9 cellular contexts compared by ENCODE assay signal in the genomic region with DNA sequence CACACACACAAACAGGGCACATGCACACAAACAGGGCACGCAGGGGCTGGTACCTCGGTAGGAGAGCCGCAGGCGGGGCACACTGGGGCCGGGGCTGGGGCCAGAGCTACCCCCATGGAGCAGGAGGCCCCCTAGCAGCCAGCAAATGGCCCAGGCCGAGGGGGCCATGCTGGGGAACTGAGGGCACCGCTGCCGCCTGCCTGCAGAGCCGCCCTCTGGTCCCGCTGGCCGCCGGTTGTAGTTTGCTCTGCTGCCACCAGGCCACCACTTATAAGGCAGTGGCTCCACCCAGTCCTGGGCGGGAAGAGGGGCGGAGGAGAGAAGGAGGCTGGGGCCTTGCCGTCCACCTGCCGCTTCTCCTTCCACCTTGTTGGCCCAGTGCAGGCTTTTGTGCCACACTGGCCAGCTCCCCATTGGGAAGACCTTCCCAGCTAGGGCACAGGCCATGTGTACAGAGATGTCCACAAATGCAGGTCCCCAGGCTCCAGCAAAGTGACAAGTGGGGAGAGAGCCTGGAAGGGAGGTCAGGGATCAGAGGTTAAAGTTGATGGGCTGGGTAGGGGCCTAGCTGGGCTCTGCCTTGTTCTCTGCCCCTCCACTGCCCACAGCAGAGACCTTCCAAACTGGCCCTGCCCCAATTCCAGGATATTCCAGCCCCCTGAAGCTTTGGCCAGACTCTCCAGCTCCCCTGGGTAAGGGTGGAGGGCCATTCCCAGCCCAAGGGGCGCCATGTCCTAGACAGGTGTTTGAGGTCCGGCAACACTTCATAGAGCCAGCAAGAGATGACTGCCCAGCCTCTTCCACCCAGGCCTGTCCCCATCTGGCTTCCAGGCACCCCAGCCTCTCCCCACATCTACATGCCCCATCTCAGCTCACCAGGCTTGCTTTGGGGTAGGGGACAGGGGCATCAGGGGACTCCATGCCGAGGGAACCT. TPM values are rescaled to one million over a fixed set of nuclear protein-coding genes. Genes with fewer than 3 reads are reported as not detected.
DNase-seq lines count a peak whose midpoint lies in the region; ATAC-seq, FAIRE-seq and TF ChIP-seq lines count a peak whose summit lies in the region.
"Had no signal": no experiment of that assay in that cellular context is flagged by ENCODE, and none has a peak within 500 bp of the region (broad histone marks: within the 10 kb centered on the region; RNA-seq: fewer than 3 reads in every experiment).

TSS of gene SEMA3G (minus strand) at position 244 of the 934 bp plus-strand sequence. CDS start at position 168, 76 bp downstream.

- peak within 1 kb of the TSS; percentile 80 for H3K9ac ChIP-seq in HepG2 (ENCODE audit: insufficient read depth, low read depth, low read length)

- WGBS in HepG2 (ENCODE audit: low lambda C conversion rate): 10% methylated on average over 14 of the region's 19 CpGs

- H2AFZ ChIP-seq in HepG2 (ENCODE audit: low read length): no peak within 1 kb of the TSS

- H3K4me1 ChIP-seq in HEK293 (ENCODE audit: control insufficient read depth, insufficient read depth, low read length): no peaks in the 10 kb centered on the region
- H3K4me1 ChIP-seq in HepG2 (ENCODE audit: insufficient read depth, low read length): peaks cover 78% of the 10 kb centered on the region

- H4K20me1 ChIP-seq in HepG2 (ENCODE audit: insufficient read depth, low read length): no peaks in the 10 kb centered on the region

- peak; percentile 40; the same call in 1 of the 2 replicates for TF ChIP-seq RAD21 in HepG2 (CRISPR knock-in tag; IDR thresholded peaks at IDR 0.05)

- no peaks in the 10 kb centered on the region for H3K27me3 ChIP-seq in HepG2 (ENCODE audit: control insufficient read depth in 1 of 2, insufficient read depth in 2 of 2, low read length in 2 of 2)

- peak; percentile 66 for FAIRE-seq in HepG2 (lab: Jason Lieb, UNC)
- FAIRE-seq: frontal cortex had no signal

- peak within 1 kb of the TSS; percentile 85 for H3K4me2 ChIP-seq in HepG2 (ENCODE audit: low read depth, low read length)

- H3K27ac ChIP-seq in HEK293 (ENCODE audit: extremely low read depth, low read depth, low read length) (no peak within 1 kb of the TSS), HepG2 (ENCODE audit: extremely low read length, insufficient read depth, low read length) (peak within 1 kb of the TSS; percentile 31)

- no peaks in the 10 kb centered on the region for H3K36me3 ChIP-seq in HEK293 (ENCODE audit: control insufficient read depth in 2 of 2, insufficient read depth in 1 of 2, low read length in 2 of 2)
- H3K36me3 ChIP-seq in HepG2 (replicated peaks in 1 of 2; ENCODE audit: control insufficient read depth in 1 of 2, insufficient read depth in 2 of 2, low read length in 2 of 2): no peaks in the 10 kb centered on the region; a peak in 2 of 5 replicates

- CTCF ChIA-PET in GM10248 (lab: Yijun Ruan, JAX) (interaction anchor here (0.6 to 17.8 kb wide), 13 partner anchors 9 to 392 kb away, joined by 3 to 345 read pairs (median 6); partner anchors contain the start of genes GLYCTK and TNNC1), HEK293 (lab: Yijun Ruan, JAX) (interaction anchor here (0.7 to 7.9 kb wide), 5 partner anchors 12 to 105 kb away, joined by 3 to 97 read pairs (median 59); no protein-coding TSS in a partner anchor), HepG2 (lab: Yijun Ruan, JAX; ENCODE audit: low intra/inter-chr PET ratio, low total read pairs) (interaction anchor here (1.2 to 4.6 kb wide), 2 partner anchors 16 to 33 kb away, joined by 4 to 83 read pairs; no protein-coding TSS in a partner anchor)

- DNase-seq in GM10248 (ENCODE audit: extremely low spot score) (peak; percentile 85), NAMALWA (ENCODE audit: low spot score) (peak; percentile 78), cerebellar cortex (ENCODE audit: low spot score) (peak; percentile 93), HepG2 (ENCODE audit: low spot score) (peak; percentile 76)
- DNase-seq in activated CD4-positive, CD25-positive, alpha-beta regulatory T cell (lab: John Stamatoyannopoulos, UW): peak; percentile 40 to 62 (median 53)
- DNase-seq in stimulated activated CD8-positive, alpha-beta memory T cell treated with anti-CD3 and anti-CD28 coated beads, Interleukin-12 subunit alpha, Interleukin-12 subunit beta, amount 100 ng/mL, for 4 hours (ENCODE audit: low read depth): peak; percentile 33
- DNase-seq in NK-92 treated with Interleukin-12 subunit alpha and Interleukin-12 subunit beta, amount 100 ng/mL, for 24 hours (lab: John Stamatoyannopoulos, UW): no peak

- intact Hi-C loops in HepG2 (cut with micrococcal nuclease; ENCODE audit: unreplicated experiment): loop anchor here (2.0 kb wide), 1 partner anchor 154 kb away; no protein-coding TSS in a partner anchor

- H3K4me3 ChIP-seq in HEK293 (ENCODE audit: low read depth, low read length): no peak within 1 kb of the TSS
- peak within 1 kb of the TSS; percentile 52 to 79 (median 78) for H3K4me3 ChIP-seq in HepG2 (replicated peaks in 1 of 3; ENCODE audit: insufficient read depth in 1 of 3, low read depth in 2 of 3, low read length in 3 of 3)

- ATAC-seq in HepG2: peak; percentile 92

- peak; percentile 39 for TF ChIP-seq CTCF in GM10248 (IDR thresholded peaks at IDR 0.05; ENCODE audit: control extremely low read depth, extremely low read depth, low read depth, missing control alignments)
- TF ChIP-seq CTCF in HEK293 (tag by site-specific recombination; IDR thresholded peaks at IDR 0.05): peak; percentile 64
- TF ChIP-seq CTCF in HepG2 (CRISPR knock-in tag; IDR thresholded peaks at IDR 0.05): peak; percentile 68

- H3K79me2 ChIP-seq in HepG2 (ENCODE audit: insufficient read depth, low read length): no peaks in the 10 kb centered on the region

- peak in 1 of 2 experiments; percentile 88; a peak in 2 of 4 replicates for TF ChIP-seq POLR2A in HepG2 (IDR thresholded peaks at IDR 0.05; ENCODE audit: insufficient read depth in 1 of 2, low read depth in 2 of 2, low read length in 2 of 2)

- TF ChIP-seq EP300 in HepG2 (IDR thresholded peaks at IDR 0.05; ENCODE audit: low read depth in 2 of 2, low read length in 2 of 2) (no peak), HepG2 (CRISPR knock-in tag; IDR thresholded peaks at IDR 0.05; ENCODE audit: borderline replicate concordance) (no peak)

- POLR2A ChIA-PET in GM10248 (lab: Yijun Ruan, JAX): interaction anchor here (0.6 kb wide), 1 partner anchor 24 kb away, joined by 3 read pairs; no protein-coding TSS in a partner anchor
- POLR2A ChIA-PET in HEK293 (lab: Yijun Ruan, JAX): no interaction called here
- POLR2A ChIA-PET in HepG2 (lab: Yijun Ruan, JAX): interaction anchor here (1.0 to 3.6 kb wide), 7 partner anchors 9 to 291 kb away, joined by 3 to 14 read pairs (median 7); partner anchors contain the start of genes NISCH, POC1A and TNNC1

- in situ Hi-C loops in HepG2 (cut with HindIII; ENCODE audit: extremely low pct_ligation_motif_present, low pct_unique_long_range_greater_than_20kb): no loop called here

- H3K9me3 ChIP-seq in HEK293 (ENCODE audit: control insufficient read depth, insufficient read depth, low read depth, low read length) (no peaks in the 10 kb centered on the region), HepG2 (ENCODE audit: low read length) (no peaks in the 10 kb centered on the region)

- BruUV-seq in HepG2 (replicated peaks; lab: Mats Ljungman, UMichigan): no TSS peak

TF ChIP-seq in HepG2, 621 proteins besides CTCF, POLR2A, EP300 and RAD21 (continues in another document):
- peak; percentile 65 for TF ChIP-seq PHF8 (CRISPR knock-in tag; IDR thresholded peaks at IDR 0.05)
- TF ChIP-seq MBD4 (IDR thresholded peaks at IDR 0.05; ENCODE audit: borderline replicate concordance, low read length): no peak
- TF ChIP-seq HNF4G (IDR thresholded peaks at IDR 0.05; ENCODE audit: borderline replicate concordance, low read depth, low read length): no peak; the same call in 1 of the 2 replicates
- TF ChIP-seq HNF4G (CRISPR knock-in tag; IDR thresholded peaks at IDR 0.05; ENCODE audit: borderline replicate concordance, low read depth): peak; percentile 42; the same call in 1 of the 2 replicates
- no peak for TF ChIP-seq ZNF558 (CRISPR knock-in tag; IDR thresholded peaks at IDR 0.05; ENCODE audit: borderline replicate concordance)
- TF ChIP-seq E2F5 (CRISPR knock-in tag; conservative IDR thresholded peaks at IDR 0.05): no peak
- peak; percentile 36 for TF ChIP-seq HNRNPLL (IDR thresholded peaks at IDR 0.05; ENCODE audit: low read depth, low read length, poor library complexity, severe bottlenecking)
- TF ChIP-seq ZNF451 (CRISPR knock-in tag; IDR thresholded peaks at IDR 0.05): no peak; the same call in 1 of the 2 replicates

RNA-seq across cellular contexts. Expression of gene SEMA3G, which starts in this region (rescaled TPM):
- total RNA-seq in HepG2 (2016; rRNA removed; fragmentation: Illumina TruSeq; extraction: Trizol): 2.0 and 6.1 TPM in 2 replicates
- total RNA-seq in HepG2 (2016; cell fraction: cytosol; rRNA removed; fragmentation: Illumina TruSeq; extraction: Trizol; ENCODE audit: low read depth): 0.44 and 0.61 TPM in 2 replicates
- 1.9 and 7.2 TPM in 2 replicates for total RNA-seq in HepG2 (2016; cell fraction: insoluble cytoplasmic fraction; rRNA removed; fragmentation: Illumina TruSeq; extraction: Trizol)
- 1.0 and 1.1 TPM in 2 replicates for total RNA-seq in HepG2 (2016; cell fraction: membrane; rRNA removed; fragmentation: Illumina TruSeq; extraction: Trizol)
- 5.8 and 8.3 TPM in 2 replicates for total RNA-seq in HepG2 (2016; cell fraction: nucleus; rRNA removed; fragmentation: Illumina TruSeq; extraction: Trizol)
- 8.3 and 13.4 TPM in 2 replicates for polyA plus RNA-seq in HepG2 (2011; rRNA removed)
- polyA plus RNA-seq in HepG2 (2011; cell fraction: cytosol; rRNA removed): 8.0 and 10.3 TPM in 2 replicates
- 21.7 and 30.5 TPM in 2 replicates for polyA plus RNA-seq in HepG2 (2011; cell fraction: nucleus; rRNA removed)
- 14.2 and 15.4 TPM in 2 replicates for polyA plus RNA-seq in HepG2 (2012)
- polyA plus RNA-seq in HepG2 (2016; cell fraction: cytosol; fragmentation: Illumina TruSeq; extraction: Trizol; ENCODE audit: low read depth): 0.33 and 0.36 TPM in 2 replicates
- 1.4 and 2.1 TPM in 2 replicates for polyA plus RNA-seq in HepG2 (2016; cell fraction: insoluble cytoplasmic fraction; fragmentation: Illumina TruSeq; extraction: Trizol; ENCODE audit: low read depth)
- polyA plus RNA-seq in HepG2 (2016; cell fraction: membrane; fragmentation: Illumina TruSeq; extraction: Trizol; ENCODE audit: low read depth): 0.62 and 0.71 TPM in 2 replicates
- 8.4 and 8.8 TPM in 2 replicates for polyA plus RNA-seq in HepG2 (2016; cell fraction: nucleus; fragmentation: Illumina TruSeq; extraction: Trizol; ENCODE audit: insufficient read depth, low read depth)
- polyA minus RNA-seq in HepG2 (2011; rRNA and poly(A)+ RNA removed; ENCODE audit: low replicate concordance): 1.2 and 22.3 TPM in 2 replicates
- 6.4 and 10.0 TPM in 2 replicates for polyA minus RNA-seq in HepG2 (2011; cell fraction: cytosol; rRNA and poly(A)+ RNA removed)
- 11.9 and 12.6 TPM in 2 replicates for polyA minus RNA-seq in HepG2 (2011; cell fraction: nucleus; rRNA and poly(A)+ RNA removed)
